ENCODE assay signal across 10 cellular contexts in the genomic region with DNA sequence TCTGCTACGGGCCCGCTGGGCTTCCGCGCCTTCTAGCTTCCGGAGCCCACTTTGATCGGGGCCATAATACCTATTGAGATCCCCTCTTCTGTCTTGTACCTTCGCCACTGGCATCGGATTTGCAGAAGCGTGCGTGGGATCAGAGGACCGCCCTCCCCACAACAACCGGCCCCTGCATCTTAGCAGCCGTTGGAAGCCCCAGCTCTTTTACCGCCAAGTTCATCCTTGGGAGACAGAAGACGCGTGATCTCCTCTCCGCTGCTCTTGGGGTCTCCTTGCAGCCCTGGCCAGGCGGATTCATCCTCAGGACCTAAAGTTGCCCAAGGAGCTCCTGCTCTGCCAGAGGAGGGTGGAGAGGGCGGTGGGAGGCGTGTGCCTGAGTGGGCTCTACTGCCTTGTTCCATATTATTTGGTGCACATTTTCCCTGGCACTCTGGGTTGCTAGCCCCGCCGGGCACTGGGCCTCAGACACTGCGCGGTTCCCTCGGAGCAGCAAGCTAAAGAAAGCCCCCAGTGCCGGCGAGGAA. TPM values are rescaled to one million over a fixed set of nuclear protein-coding genes. Genes with fewer than 3 reads are reported as not detected.
DNase-seq lines count a peak whose midpoint lies in the region; ATAC-seq and TF ChIP-seq lines count a peak whose summit lies in the region.
"Had no signal": no experiment of that assay in that cellular context is flagged by ENCODE, and none has a peak within 500 bp of the region (broad histone marks: within the 10 kb centered on the region; RNA-seq: fewer than 3 reads in every experiment).

No MANE protein-coding gene starts in this region.

- H3K4me3 Mint-ChIP-seq in activated CD8-positive, alpha-beta T cell treated with anti-CD3 and anti-CD28 coated beads, Interleukin-2, amount 10 ng/mL, durations not matched to agents 7 days and 5 days = peak overlapping the region; percentile 15
- no peak overlapping the region for H3K4me3 Mint-ChIP-seq in activated CD8-positive, alpha-beta T cell treated with anti-CD3 and anti-CD28 coated beads for 36 hours

- peaks cover 5% of the 10 kb centered on the region for H3K4me1 Mint-ChIP-seq in activated CD8-positive, alpha-beta T cell treated with anti-CD3 and anti-CD28 coated beads, Interleukin-2, amount 10 ng/mL, durations not matched to agents 7 days and 5 days (ENCODE audit: low read depth)
- peaks cover 5% of the 10 kb centered on the region for H3K4me1 Mint-ChIP-seq in activated CD8-positive, alpha-beta T cell treated with anti-CD3 and anti-CD28 coated beads for 36 hours (ENCODE audit: low read depth)

- H3K27ac Mint-ChIP-seq in activated CD8-positive, alpha-beta T cell treated with anti-CD3 and anti-CD28 coated beads, Interleukin-2, amount 10 ng/mL, durations not matched to agents 7 days and 5 days = no peak overlapping the region
- no peak overlapping the region for H3K27ac Mint-ChIP-seq in activated CD8-positive, alpha-beta T cell treated with anti-CD3 and anti-CD28 coated beads for 36 hours

- H3K27ac ChIP-seq in ectodermal cell (ENCODE audit: insufficient read depth, low read depth, low read length, poor library complexity, severe bottlenecking) = no peak overlapping the region
- no peak overlapping the region for H3K27ac ChIP-seq in mesodermal cell (ENCODE audit: low read depth, low read length, severe bottlenecking)
- no peak overlapping the region for H3K27ac ChIP-seq in urinary bladder (ENCODE audit: low read depth)

- no peak for ATAC-seq in activated CD8-positive, alpha-beta T cell treated with anti-CD3 and anti-CD28 coated beads, Interleukin-2, amount 10 ng/mL, durations not matched to agents 7 days and 5 days
- ATAC-seq in activated CD8-positive, alpha-beta T cell treated with anti-CD3 and anti-CD28 coated beads for 36 hours = no peak

- CTCF ChIA-PET in activated CD8-positive, alpha-beta T cell treated with anti-CD3 and anti-CD28 coated beads, Interleukin-2, amount 10 ng/mL, durations not matched to agents 7 days and 5 days (lab: Charles Lee) = no interaction called here
- CTCF ChIA-PET in activated CD8-positive, alpha-beta T cell treated with anti-CD3 and anti-CD28 coated beads for 36 hours (lab: Charles Lee) = no interaction called here

- H3K9me3 Mint-ChIP-seq in activated CD8-positive, alpha-beta T cell treated with anti-CD3 and anti-CD28 coated beads, Interleukin-2, amount 10 ng/mL, durations not matched to agents 7 days and 5 days (ENCODE audit: insufficient read depth) = no peaks in the 10 kb centered on the region
- H3K9me3 Mint-ChIP-seq in activated CD8-positive, alpha-beta T cell treated with anti-CD3 and anti-CD28 coated beads for 36 hours = no peaks in the 10 kb centered on the region

- H3K4me3 ChIP-seq in ectodermal cell (ENCODE audit: insufficient read depth, low read depth, low read length) (peak overlapping the region; percentile 67), mesodermal cell (ENCODE audit: extremely low read depth, insufficient read depth, low read length, poor library complexity, severe bottlenecking) (peak overlapping the region; percentile 67), urinary bladder (ENCODE audit: low read depth, low read length) (peak overlapping the region; percentile 74)

- intact Hi-C loops in activated CD8-positive, alpha-beta T cell treated with anti-CD3 and anti-CD28 coated beads for 36 hours (cut with micrococcal nuclease) = no loop called here

- POLR2A ChIA-PET in activated CD8-positive, alpha-beta T cell treated with anti-CD3 and anti-CD28 coated beads, Interleukin-2, amount 10 ng/mL, durations not matched to agents 7 days and 5 days (lab: Charles Lee) = no interaction called here
- POLR2A ChIA-PET in activated CD8-positive, alpha-beta T cell treated with anti-CD3 and anti-CD28 coated beads for 36 hours (lab: Charles Lee) = no interaction called here

- no peak for DNase-seq in activated CD8-positive, alpha-beta T cell treated with anti-CD3 and anti-CD28 coated beads, Interleukin-2, amount 10 ng/mL, durations not matched to agents 7 days and 5 days
- DNase-seq in activated CD8-positive, alpha-beta T cell treated with anti-CD3 and anti-CD28 coated beads for 36 hours = no peak
- no peak for DNase-seq in RPMI8226
- no peak for DNase-seq in T-helper 2 cell
- no peak for DNase-seq in NOMO-1 (lab: John Stamatoyannopoulos, UW; ENCODE audit: unreplicated experiment in 2 of 2)

- WGBS in ectodermal cell, 2 experiments = 2% methylated on average over 27 of the region's 27 CpGs
- WGBS in mesodermal cell (ENCODE audit: insufficient coverage in 2 of 2), 2 experiments = 0% methylated on average over 27 of the region's 27 CpGs
- under 1% methylated on average over 27 of the region's 27 CpGs for WGBS in urinary bladder

- H3K36me3 ChIP-seq in ectodermal cell (ENCODE audit: control insufficient read depth, insufficient read depth, low read length) (no peaks in the 10 kb centered on the region), mesodermal cell (ENCODE audit: control insufficient read depth, insufficient read depth, low read length) (no peaks in the 10 kb centered on the region), urinary bladder (ENCODE audit: insufficient read depth) (no peaks in the 10 kb centered on the region)

- peaks cover 44% of the 10 kb centered on the region for H3K27me3 Mint-ChIP-seq in activated CD8-positive, alpha-beta T cell treated with anti-CD3 and anti-CD28 coated beads, Interleukin-2, amount 10 ng/mL, durations not matched to agents 7 days and 5 days (ENCODE audit: low read depth)
- H3K27me3 Mint-ChIP-seq in activated CD8-positive, alpha-beta T cell treated with anti-CD3 and anti-CD28 coated beads for 36 hours = peaks cover 47% of the 10 kb centered on the region

- H3K9me3 ChIP-seq in ectodermal cell (ENCODE audit: control insufficient read depth, low read length) = no peaks in the 10 kb centered on the region
- no peaks in the 10 kb centered on the region for H3K9me3 ChIP-seq in mesodermal cell (ENCODE audit: control insufficient read depth, low read length)

- no peak for TF ChIP-seq CTCF in activated CD8-positive, alpha-beta T cell treated with anti-CD3 and anti-CD28 coated beads for 36 hours (IDR thresholded peaks at IDR 0.05)

- H3K4me1 ChIP-seq in ectodermal cell (ENCODE audit: control insufficient read depth, insufficient read depth, low read length) = peaks cover 11% of the 10 kb centered on the region
- peaks cover 12% of the 10 kb centered on the region for H3K4me1 ChIP-seq in mesodermal cell (ENCODE audit: control insufficient read depth, insufficient read depth, low read length, poor library complexity, severe bottlenecking)
- H3K4me1 ChIP-seq in urinary bladder (ENCODE audit: insufficient read depth) = no peaks in the 10 kb centered on the region

- peaks cover 5% of the 10 kb centered on the region for H3K36me3 Mint-ChIP-seq in activated CD8-positive, alpha-beta T cell treated with anti-CD3 and anti-CD28 coated beads, Interleukin-2, amount 10 ng/mL, durations not matched to agents 7 days and 5 days (ENCODE audit: low read depth)
- no peaks in the 10 kb centered on the region for H3K36me3 Mint-ChIP-seq in activated CD8-positive, alpha-beta T cell treated with anti-CD3 and anti-CD28 coated beads for 36 hours (ENCODE audit: low read depth)

- peaks cover 67% of the 10 kb centered on the region for H3K27me3 ChIP-seq in ectodermal cell (ENCODE audit: control insufficient read depth, insufficient read depth, low read length, poor library complexity, severe bottlenecking)

RNA-seq across cellular contexts. Expression of gene SLIT2, which starts 1.6 kb away (rescaled TPM):
- total RNA-seq in activated CD8-positive, alpha-beta T cell treated with anti-CD3 and anti-CD28 coated beads, Interleukin-2, amount 10 ng/mL, durations not matched to agents 7 days and 5 days = not detected
- total RNA-seq in activated CD8-positive, alpha-beta T cell treated with anti-CD3 and anti-CD28 coated beads for 36 hours = not detected
- polyA plus RNA-seq in ectodermal cell (2013, experiment 1 of 4) = 13.5 TPM
- 15.8 TPM for polyA plus RNA-seq in ectodermal cell (2013, experiment 2 of 4)
- 14.6 TPM for polyA plus RNA-seq in ectodermal cell (2013, experiment 3 of 4)
- polyA plus RNA-seq in ectodermal cell (2013, experiment 4 of 4) = 18.8 TPM
- polyA plus RNA-seq in mesodermal cell (2013, experiment 1 of 2) = 65.7 TPM
- 65.6 TPM for polyA plus RNA-seq in mesodermal cell (2013, experiment 2 of 2)
- total RNA-seq in urinary bladder = 125 TPM
- 30.5 TPM for polyA plus RNA-seq in urinary bladder
- total RNA-seq: mononuclear cell, OCI-LY7 had no signal

Comparison
In these comparisons a context has a peak if more than half of its experiments do, and no peak if none do; other contexts are left out.
1. RNA of gene SLIT2, which starts 1.6 kb away (total RNA-seq): 125 TPM in urinary bladder (single experiment); not detected in activated CD8-positive, alpha-beta T cell treated with anti-CD3 and anti-CD28 coated beads, Interleukin-2, amount 10 ng/mL, durations not matched to agents 7 days and 5 days and not detected in activated CD8-positive, alpha-beta T cell treated with anti-CD3 and anti-CD28 coated beads for 36 hours; every median in the first group is over 100 times any median in the second.
2. Peak in every context shown above with its lines, with median percentiles within 50 percentile points of each other: H3K4me3 ChIP-seq.